Comparison of ENCODE assay signal across 8 cellular contexts in the genomic region with DNA sequence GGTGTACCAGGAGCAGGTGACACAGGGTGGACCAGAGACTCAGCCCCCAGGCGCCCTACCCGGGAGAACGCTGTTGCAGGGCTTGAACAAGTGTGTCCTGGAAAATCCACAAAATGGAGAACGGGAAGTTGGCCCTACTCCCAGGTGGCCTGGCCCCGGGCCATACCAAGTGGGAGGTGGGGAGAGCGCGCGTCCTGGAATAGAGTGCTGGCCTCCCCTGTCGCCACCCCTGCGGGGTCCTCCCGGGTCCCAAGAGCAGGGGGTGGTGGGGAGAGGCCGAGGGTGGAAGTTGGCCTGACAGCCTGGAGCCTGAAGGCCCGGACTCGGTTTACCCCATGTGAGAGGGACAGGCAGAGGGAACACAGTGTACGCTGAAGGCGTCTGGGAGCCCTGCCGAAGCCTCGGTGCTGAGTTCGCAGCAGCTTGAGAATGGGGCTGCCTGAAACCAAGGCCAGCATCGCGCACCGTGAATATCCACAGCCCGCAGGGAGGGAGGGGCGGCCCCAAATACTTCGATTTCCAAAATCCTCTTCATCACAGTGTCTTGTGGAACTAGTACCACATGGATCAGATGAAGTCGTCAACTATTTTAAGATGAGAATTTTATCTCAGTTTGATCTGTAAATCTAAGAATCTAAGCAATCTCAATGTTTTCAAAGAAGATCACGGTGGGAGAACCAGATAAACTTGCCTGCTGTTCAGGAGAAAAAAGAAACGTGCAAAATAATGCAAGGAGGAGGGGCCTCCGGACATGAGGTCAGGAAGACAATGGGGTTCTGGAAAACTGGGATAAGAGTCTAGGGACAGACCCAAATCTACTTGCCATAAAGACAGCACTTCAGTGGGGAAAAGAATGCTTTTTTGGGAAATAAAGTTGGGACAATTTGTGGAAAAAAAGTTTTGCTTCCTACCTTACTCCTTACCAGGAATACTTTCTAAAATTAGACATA. TPM values are rescaled to one million over a fixed set of nuclear protein-coding genes. Genes with fewer than 3 reads are reported as not detected.
DNase-seq lines count a peak whose midpoint lies in the region; ATAC-seq and TF ChIP-seq lines count a peak whose summit lies in the region.

No MANE protein-coding gene starts in this region.

- no peak overlapping the region; the same call in 1 of the 2 replicates for H3K9ac ChIP-seq in HUES48 (ENCODE audit: low read depth, low read length)

- peaks cover 12% of the 10 kb centered on the region; the same call in 1 of the 2 replicates for H3K36me3 ChIP-seq in HUES48 (ENCODE audit: control insufficient read depth, insufficient read depth, low read length)
- H3K36me3 ChIP-seq in heart right ventricle, result peaks cover 0 to 32% (median 0%) of the 10 kb centered on the region in 9 donors
- H3K36me3 ChIP-seq in spleen, result peaks cover 0 to 65% (median 25%) of the 10 kb centered on the region in 6 donors

- H3K4me3 ChIP-seq in HUES48 (ENCODE audit: low read depth, low read length) (peak overlapping the region; percentile 90; the same call in 1 of the 2 replicates), heart right ventricle (peak overlapping the region in 9 of 10 donors; percentile 19 to 100 (median 89)), spleen (peak overlapping the region in 6 of 8 donors; percentile 7 to 98 (median 90))

- H3K27me3 Mint-ChIP-seq in WTC11 (ENCODE audit: low read depth), result no peaks in the 10 kb centered on the region

- H3K27ac Mint-ChIP-seq in WTC11, result peak overlapping the region; percentile 59

- no peaks in the 10 kb centered on the region for H3K27me3 ChIP-seq in HUES48 (ENCODE audit: control insufficient read depth, insufficient read depth, low read length)
- no peaks in the 10 kb centered on the region for H3K27me3 ChIP-seq in heart right ventricle
- H3K27me3 ChIP-seq in spleen (replicated peaks in 1 of 7), result no peaks in the 10 kb centered on the region

- H3K4me3 Mint-ChIP-seq in WTC11, result peak overlapping the region; percentile 99

- ATAC-seq in WTC11, result no peak
- ATAC-seq in heart right ventricle, result peak; percentile 16 to 70 (median 53)
- ATAC-seq in HG02759 (IDR thresholded peaks at IDR 0.05; ENCODE audit: unreplicated experiment), result no peak
- no peak for ATAC-seq in GM21423 (IDR thresholded peaks at IDR 0.05; ENCODE audit: unreplicated experiment)

- CTCF ChIA-PET in WTC11 (lab: Charles Lee), result interaction anchor here (0.6 kb wide), 1 partner anchor 1490 kb away, joined by 3 read pairs; no protein-coding TSS in a partner anchor

- peaks cover 16% of the 10 kb centered on the region for H3K4me1 Mint-ChIP-seq in WTC11

- no peak for DNase-seq in WTC11 (ENCODE audit: low spot score)
- peak; percentile 75 to 78 for DNase-seq in heart right ventricle
- peak; percentile 80 for DNase-seq in spleen
- DNase-seq in NCI-H1436 treated with DMSO at 0.1 percent for 48 hours (lab: John Stamatoyannopoulos, UW), result no peak
- DNase-seq in GM19238 (ENCODE audit: insufficient read length, low spot score), result no peak

- WGBS in heart right ventricle, 2 donors, result 15 to 18% methylated on average over 29 of the region's 29 CpGs
- WGBS in spleen, 5 donors, result 56 to 77% (median 68%) methylated on average over 24 to 29 of the region's 29 CpGs

- H3K36me3 Mint-ChIP-seq in WTC11, result peaks cover 4% of the 10 kb centered on the region

- intact Hi-C loops in heart right ventricle (cut with DNase I), result loop anchor here in 2 of 10 donors (2.0 kb wide), 2 partner anchors 25 to 61 kb away; a partner anchor contains a TSS
- intact Hi-C loops in spleen (cut with DNase I; ENCODE audit: low total_unique reads), result no loop called here

- H3K9me3 Mint-ChIP-seq in WTC11, result no peaks in the 10 kb centered on the region

- no peak for TF ChIP-seq POLR2A in spleen (IDR thresholded peaks at IDR 0.05)

- no peak overlapping the region for H3K27ac ChIP-seq in HUES48 (ENCODE audit: low read depth, low read length)
- peak overlapping the region; percentile 80 to 99 (median 95) for H3K27ac ChIP-seq in heart right ventricle
- H3K27ac ChIP-seq in spleen, result peak overlapping the region; percentile 14 to 96 (median 94)

- H3K4me1 ChIP-seq in HUES48 (ENCODE audit: control insufficient read depth, insufficient read depth, low read length) (peaks cover 7% of the 10 kb centered on the region; the same call in 1 of the 2 replicates), heart right ventricle (peaks cover 21 to 56% (median 48%) of the 10 kb centered on the region in 9 donors), spleen (peaks cover 47 to 85% (median 65%) of the 10 kb centered on the region in 6 donors)

- POLR2A ChIA-PET in WTC11 (lab: Charles Lee), result interaction anchor here (1.9 kb wide), 1 partner anchor 9 kb away, joined by 8 read pairs; no protein-coding TSS in a partner anchor

- no peaks in the 10 kb centered on the region for H3K9me3 ChIP-seq in HUES48 (ENCODE audit: control insufficient read depth, insufficient read depth, low read length)
- H3K9me3 ChIP-seq in heart right ventricle, result no peaks in the 10 kb centered on the region
- H3K9me3 ChIP-seq in spleen, result no peaks in the 10 kb centered on the region

- TF ChIP-seq CTCF in WTC11 (IDR thresholded peaks at IDR 0.05) (no peak), heart right ventricle (IDR thresholded peaks at IDR 0.05) (no peak), spleen (IDR thresholded peaks at IDR 0.05 in 8 of 11, conservative IDR thresholded peaks at IDR 0.05 in 3 of 11) (no peak)

TF ChIP-seq in WTC11, 78 proteins besides CTCF, POLR2A, EP300 and RAD21 (continues in another document):
- TF ChIP-seq EMX1 (CRISPR knock-in tag; IDR thresholded peaks at IDR 0.05) (no peak), SMAD3 (CRISPR knock-in tag; IDR thresholded peaks at IDR 0.05; ENCODE audit: borderline replicate concordance) (no peak), PRRX2 (CRISPR knock-in tag; IDR thresholded peaks at IDR 0.05) (no peak), MXD4 (CRISPR knock-in tag; IDR thresholded peaks at IDR 0.05; ENCODE audit: borderline replicate concordance) (no peak), IRF2 (CRISPR knock-in tag; IDR thresholded peaks at IDR 0.05; ENCODE audit: borderline replicate concordance, low read depth) (no peak), ZNF121 (CRISPR knock-in tag; IDR thresholded peaks at IDR 0.05) (no peak), KAT7 (CRISPR knock-in tag; IDR thresholded peaks at IDR 0.05; ENCODE audit: borderline replicate concordance) (no peak), RORB (CRISPR knock-in tag; IDR thresholded peaks at IDR 0.05) (no peak), ZNF396 (CRISPR knock-in tag; IDR thresholded peaks at IDR 0.05; ENCODE audit: borderline replicate concordance) (no peak)
- TF ChIP-seq, protein P1, sequence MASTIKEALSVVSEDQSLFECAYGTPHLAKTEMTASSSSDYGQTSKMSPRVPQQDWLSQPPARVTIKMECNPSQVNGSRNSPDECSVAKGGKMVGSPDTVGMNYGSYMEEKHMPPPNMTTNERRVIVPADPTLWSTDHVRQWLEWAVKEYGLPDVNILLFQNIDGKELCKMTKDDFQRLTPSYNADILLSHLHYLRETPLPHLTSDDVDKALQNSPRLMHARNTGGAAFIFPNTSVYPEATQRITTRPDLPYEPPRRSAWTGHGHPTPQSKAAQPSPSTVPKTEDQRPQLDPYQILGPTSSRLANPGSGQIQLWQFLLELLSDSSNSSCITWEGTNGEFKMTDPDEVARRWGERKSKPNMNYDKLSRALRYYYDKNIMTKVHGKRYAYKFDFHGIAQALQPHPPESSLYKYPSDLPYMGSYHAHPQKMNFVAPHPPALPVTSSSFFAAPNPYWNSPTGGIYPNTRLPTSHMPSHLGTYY (CRISPR knock-in tag; IDR thresholded peaks at IDR 0.05), result no peak
- TF ChIP-seq, protein P2, sequence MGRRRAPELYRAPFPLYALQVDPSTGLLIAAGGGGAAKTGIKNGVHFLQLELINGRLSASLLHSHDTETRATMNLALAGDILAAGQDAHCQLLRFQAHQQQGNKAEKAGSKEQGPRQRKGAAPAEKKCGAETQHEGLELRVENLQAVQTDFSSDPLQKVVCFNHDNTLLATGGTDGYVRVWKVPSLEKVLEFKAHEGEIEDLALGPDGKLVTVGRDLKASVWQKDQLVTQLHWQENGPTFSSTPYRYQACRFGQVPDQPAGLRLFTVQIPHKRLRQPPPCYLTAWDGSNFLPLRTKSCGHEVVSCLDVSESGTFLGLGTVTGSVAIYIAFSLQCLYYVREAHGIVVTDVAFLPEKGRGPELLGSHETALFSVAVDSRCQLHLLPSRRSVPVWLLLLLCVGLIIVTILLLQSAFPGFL (CRISPR knock-in tag; IDR thresholded peaks at IDR 0.05; ENCODE audit: borderline replicate concordance), result no peak
- TF ChIP-seq, protein P3, sequence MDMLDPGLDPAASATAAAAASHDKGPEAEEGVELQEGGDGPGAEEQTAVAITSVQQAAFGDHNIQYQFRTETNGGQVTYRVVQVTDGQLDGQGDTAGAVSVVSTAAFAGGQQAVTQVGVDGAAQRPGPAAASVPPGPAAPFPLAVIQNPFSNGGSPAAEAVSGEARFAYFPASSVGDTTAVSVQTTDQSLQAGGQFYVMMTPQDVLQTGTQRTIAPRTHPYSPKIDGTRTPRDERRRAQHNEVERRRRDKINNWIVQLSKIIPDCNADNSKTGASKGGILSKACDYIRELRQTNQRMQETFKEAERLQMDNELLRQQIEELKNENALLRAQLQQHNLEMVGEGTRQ (CRISPR knock-in tag; IDR thresholded peaks at IDR 0.05), result no peak

RNA-seq across cellular contexts. Expression of a gene that starts 10.4 kb away (rescaled TPM):
- total RNA-seq in WTC11 (2021), result 54.4 to 64.0 TPM (median 55.4 TPM) in 3 replicates
- total RNA-seq in heart right ventricle, result 10 to 100 TPM in 4 of 10 donors, 1 to 10 TPM in 6; 5.0 to 13.4 (median 7.6) TPM
- 1 to 10 TPM; 4.0 to 8.6 TPM for polyA plus RNA-seq in heart right ventricle
- 10 to 100 TPM; 12.9 to 39.0 (median 29.5) TPM for total RNA-seq in spleen
- 10 to 100 TPM in 1 of 3 donors, 1 to 10 TPM in 2; 7.1 to 19.5 (median 8.1) TPM for polyA plus RNA-seq in spleen

RNA-seq across cellular contexts. Expression of a gene that starts 11.5 kb away (rescaled TPM):
- 55.0 to 60.7 TPM (median 57.3 TPM) in 3 replicates for total RNA-seq in WTC11 (2021)
- 10 to 100 TPM; 45.1 to 68.0 (median 57.0) TPM for total RNA-seq in heart right ventricle
- 100 to 1,000 TPM in 1 of 2 donors, 10 to 100 TPM in 1; 93.6 to 185 TPM for polyA plus RNA-seq in heart right ventricle
- 100 to 1,000 TPM in 2 of 7 donors, 10 to 100 TPM in 5; 73.4 to 104 (median 83.0) TPM for total RNA-seq in spleen
- polyA plus RNA-seq in spleen, result 100 to 1,000 TPM in 1 of 3 donors, 10 to 100 TPM in 2; 80.4 to 107 (median 88.1) TPM

RNA-seq across cellular contexts. Expression of a gene that starts 25.5 kb away (rescaled TPM):
- total RNA-seq in WTC11 (2021) (48.9 to 61.1 TPM (median 50.1 TPM) in 3 replicates), heart right ventricle (10 to 100 TPM; 13.1 to 20.1 (median 16.5) TPM), spleen (10 to 100 TPM; 35.7 to 88.1 (median 59.2) TPM)
- polyA plus RNA-seq in heart right ventricle (10 to 100 TPM; 13.1 to 20.6 TPM), spleen (10 to 100 TPM; 13.4 to 52.3 (median 27.4) TPM)

RNA-seq across cellular contexts. Expression of a gene that starts 31.4 kb away (rescaled TPM):
- total RNA-seq in WTC11 (2021), result 15.0 to 20.3 TPM (median 15.9 TPM) in 3 replicates
- 1 to 10 TPM in 9 of 10 donors, under 1 TPM in 1; 0.94 to 3.2 (median 1.4) TPM for total RNA-seq in heart right ventricle
- 1 to 10 TPM; 2.0 to 4.3 TPM for polyA plus RNA-seq in heart right ventricle
- 10 to 100 TPM in 2 of 7 donors, 1 to 10 TPM in 5; 6.4 to 11.0 (median 8.3) TPM for total RNA-seq in spleen
- 1 to 10 TPM; 3.2 to 9.4 (median 4.0) TPM for polyA plus RNA-seq in spleen

RNA-seq across cellular contexts. Expression of a gene that starts 31.4 kb away (rescaled TPM):
- total RNA-seq in WTC11 (2021), result 81.3 to 86.1 TPM (median 86.1 TPM) in 3 replicates
- total RNA-seq in heart right ventricle, result 10 to 100 TPM; 11.7 to 24.2 (median 14.4) TPM
- polyA plus RNA-seq in heart right ventricle, result 10 to 100 TPM; 17.0 to 22.1 TPM
- total RNA-seq in spleen, result 10 to 100 TPM; 45.4 to 92.2 (median 53.6) TPM
- polyA plus RNA-seq in spleen, result 10 to 100 TPM; 13.0 to 29.9 (median 17.9) TPM

Comparison
In these comparisons a context has a peak if more than half of its experiments do, and no peak if none do; other contexts are left out.
1. ATAC-seq: peak in heart right ventricle (8 of 8); none in WTC11 (single experiment), HG02759 (single experiment) and GM21423 (single experiment).
2. DNase-seq: peak in heart right ventricle (2 of 2) and spleen (single experiment); none in WTC11 (single experiment), NCI-H1436 treated with DMSO at 0.1 percent for 48 hours (single experiment) and GM19238 (single experiment).
3. Peak in every context shown above with its lines, with median percentiles within 50 percentile points of each other: H3K4me3 ChIP-seq.